ENCODE assay signal across 1 cellular context in the genomic region with DNA sequence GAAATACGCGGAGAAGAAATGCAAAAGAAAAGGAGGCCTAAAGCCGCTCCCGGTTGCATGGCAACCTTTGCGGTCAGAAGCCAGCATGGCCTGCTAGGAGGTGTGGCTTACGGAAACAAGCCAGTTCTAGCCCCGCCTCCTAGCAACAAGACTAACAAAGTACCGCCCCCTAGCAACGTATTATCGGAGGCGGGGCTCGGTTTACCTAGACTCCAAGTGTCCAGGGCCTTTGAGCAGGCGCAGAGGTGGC.
TF ChIP-seq lines count a peak whose summit lies in the region.

No MANE protein-coding gene starts in this region.

TF ChIP-seq in HepG2, 621 proteins besides CTCF, POLR2A, EP300 and RAD21:
- no peak for TF ChIP-seq MED13 (CRISPR knock-in tag; IDR thresholded peaks at IDR 0.05)
- TF ChIP-seq U2AF2 (IDR thresholded peaks at IDR 0.05; ENCODE audit: low read depth, low read length): no peak
- TF ChIP-seq HNF4A (CRISPR knock-in tag; IDR thresholded peaks at IDR 0.05): no peak
- TF ChIP-seq, protein P1, sequence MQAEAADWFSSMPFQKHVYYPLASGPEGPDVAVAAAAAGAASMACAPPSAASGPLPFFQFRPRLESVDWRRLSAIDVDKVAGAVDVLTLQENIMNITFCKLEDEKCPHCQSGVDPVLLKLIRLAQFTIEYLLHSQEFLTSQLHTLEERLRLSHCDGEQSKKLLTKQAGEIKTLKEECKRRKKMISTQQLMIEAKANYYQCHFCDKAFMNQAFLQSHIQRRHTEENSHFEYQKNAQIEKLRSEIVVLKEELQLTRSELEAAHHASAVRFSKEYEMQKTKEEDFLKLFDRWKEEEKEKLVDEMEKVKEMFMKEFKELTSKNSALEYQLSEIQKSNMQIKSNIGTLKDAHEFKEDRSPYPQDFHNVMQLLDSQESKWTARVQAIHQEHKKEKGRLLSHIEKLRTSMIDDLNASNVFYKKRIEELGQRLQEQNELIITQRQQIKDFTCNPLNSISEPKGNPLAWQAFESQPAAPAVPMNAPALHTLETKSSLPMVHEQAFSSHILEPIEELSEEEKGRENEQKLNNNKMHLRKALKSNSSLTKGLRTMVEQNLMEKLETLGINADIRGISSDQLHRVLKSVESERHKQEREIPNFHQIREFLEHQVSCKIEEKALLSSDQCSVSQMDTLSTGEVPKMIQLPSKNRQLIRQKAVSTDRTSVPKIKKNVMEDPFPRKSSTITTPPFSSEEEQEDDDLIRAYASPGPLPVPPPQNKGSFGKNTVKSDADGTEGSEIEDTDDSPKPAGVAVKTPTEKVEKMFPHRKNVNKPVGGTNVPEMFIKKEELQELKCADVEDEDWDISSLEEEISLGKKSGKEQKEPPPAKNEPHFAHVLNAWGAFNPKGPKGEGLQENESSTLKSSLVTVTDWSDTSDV (CRISPR knock-in tag; IDR thresholded peaks at IDR 0.05): no peak
- TF ChIP-seq RFX1 (IDR thresholded peaks at IDR 0.05): peak; percentile 100
- TF ChIP-seq KDM3A (CRISPR knock-in tag; IDR thresholded peaks at IDR 0.05; ENCODE audit: low read depth): no peak
- no peak for TF ChIP-seq SALL1 (CRISPR knock-in tag; IDR thresholded peaks at IDR 0.05)
- peak; percentile 11; the same call in 1 of the 2 replicates for TF ChIP-seq SIN3A (IDR thresholded peaks at IDR 0.05; ENCODE audit: borderline replicate concordance, low read depth, low read length)
- TF ChIP-seq, protein P2, sequence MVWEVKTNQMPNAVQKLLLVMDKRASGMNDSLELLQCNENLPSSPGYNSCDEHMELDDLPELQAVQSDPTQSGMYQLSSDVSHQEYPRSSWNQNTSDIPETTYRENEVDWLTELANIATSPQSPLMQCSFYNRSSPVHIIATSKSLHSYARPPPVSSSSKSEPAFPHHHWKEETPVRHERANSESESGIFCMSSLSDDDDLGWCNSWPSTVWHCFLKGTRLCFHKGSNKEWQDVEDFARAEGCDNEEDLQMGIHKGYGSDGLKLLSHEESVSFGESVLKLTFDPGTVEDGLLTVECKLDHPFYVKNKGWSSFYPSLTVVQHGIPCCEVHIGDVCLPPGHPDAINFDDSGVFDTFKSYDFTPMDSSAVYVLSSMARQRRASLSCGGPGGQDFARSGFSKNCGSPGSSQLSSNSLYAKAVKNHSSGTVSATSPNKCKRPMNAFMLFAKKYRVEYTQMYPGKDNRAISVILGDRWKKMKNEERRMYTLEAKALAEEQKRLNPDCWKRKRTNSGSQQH (CRISPR knock-in tag; IDR thresholded peaks at IDR 0.05; ENCODE audit: low read depth): no peak
- peak; percentile 96 for TF ChIP-seq FOXK2 (IDR thresholded peaks at IDR 0.05)
- no peak for TF ChIP-seq PITX1 (CRISPR knock-in tag; IDR thresholded peaks at IDR 0.05)
- TF ChIP-seq, protein P3, sequence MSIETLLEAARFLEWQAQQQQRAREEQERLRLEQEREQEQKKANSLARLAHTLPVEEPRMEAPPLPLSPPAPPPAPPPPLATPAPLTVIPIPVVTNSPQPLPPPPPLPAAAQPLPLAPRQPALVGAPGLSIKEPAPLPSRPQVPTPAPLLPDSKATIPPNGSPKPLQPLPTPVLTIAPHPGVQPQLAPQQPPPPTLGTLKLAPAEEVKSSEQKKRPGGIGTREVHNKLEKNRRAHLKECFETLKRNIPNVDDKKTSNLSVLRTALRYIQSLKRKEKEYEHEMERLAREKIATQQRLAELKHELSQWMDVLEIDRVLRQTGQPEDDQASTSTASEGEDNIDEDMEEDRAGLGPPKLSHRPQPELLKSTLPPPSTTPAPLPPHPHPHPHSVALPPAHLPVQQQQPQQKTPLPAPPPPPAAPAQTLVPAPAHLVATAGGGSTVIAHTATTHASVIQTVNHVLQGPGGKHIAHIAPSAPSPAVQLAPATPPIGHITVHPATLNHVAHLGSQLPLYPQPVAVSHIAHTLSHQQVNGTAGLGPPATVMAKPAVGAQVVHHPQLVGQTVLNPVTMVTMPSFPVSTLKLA (IDR thresholded peaks at IDR 0.05): peak; percentile 88
- TF ChIP-seq, protein P4, sequence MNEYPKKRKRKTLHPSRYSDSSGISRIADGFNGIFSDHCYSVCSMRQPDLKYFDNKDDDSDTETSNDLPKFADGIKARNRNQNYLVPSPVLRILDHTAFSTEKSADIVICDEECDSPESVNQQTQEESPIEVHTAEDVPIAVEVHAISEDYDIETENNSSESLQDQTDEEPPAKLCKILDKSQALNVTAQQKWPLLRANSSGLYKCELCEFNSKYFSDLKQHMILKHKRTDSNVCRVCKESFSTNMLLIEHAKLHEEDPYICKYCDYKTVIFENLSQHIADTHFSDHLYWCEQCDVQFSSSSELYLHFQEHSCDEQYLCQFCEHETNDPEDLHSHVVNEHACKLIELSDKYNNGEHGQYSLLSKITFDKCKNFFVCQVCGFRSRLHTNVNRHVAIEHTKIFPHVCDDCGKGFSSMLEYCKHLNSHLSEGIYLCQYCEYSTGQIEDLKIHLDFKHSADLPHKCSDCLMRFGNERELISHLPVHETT (CRISPR knock-in tag; conservative IDR thresholded peaks at IDR 0.05): no peak
- TF ChIP-seq ASH2L (IDR thresholded peaks at IDR 0.05; ENCODE audit: insufficient read length, low read depth, low read length): no peak
- no peak for TF ChIP-seq ZNF773 (CRISPR knock-in tag; IDR thresholded peaks at IDR 0.05; ENCODE audit: borderline replicate concordance)
- no peak for TF ChIP-seq TARDBP (CRISPR knock-in tag; IDR thresholded peaks at IDR 0.05)
- peak; percentile 92 for TF ChIP-seq RBM22 (optimal IDR thresholded peaks at IDR 0.05; ENCODE audit: low read length)
- TF ChIP-seq ZNF780A (CRISPR knock-in tag; IDR thresholded peaks at IDR 0.05): no peak
- TF ChIP-seq, protein P5, sequence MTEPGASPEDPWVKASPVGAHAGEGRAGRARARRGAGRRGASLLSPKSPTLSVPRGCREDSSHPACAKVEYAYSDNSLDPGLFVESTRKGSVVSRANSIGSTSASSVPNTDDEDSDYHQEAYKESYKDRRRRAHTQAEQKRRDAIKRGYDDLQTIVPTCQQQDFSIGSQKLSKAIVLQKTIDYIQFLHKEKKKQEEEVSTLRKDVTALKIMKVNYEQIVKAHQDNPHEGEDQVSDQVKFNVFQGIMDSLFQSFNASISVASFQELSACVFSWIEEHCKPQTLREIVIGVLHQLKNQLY (CRISPR knock-in tag; IDR thresholded peaks at IDR 0.05): 0 out of 2 replicates have a peak, but pooled peaks have one; percentile 7
- no peak for TF ChIP-seq TEAD2 (CRISPR knock-in tag; IDR thresholded peaks at IDR 0.05)
- TF ChIP-seq FOXP1 (IDR thresholded peaks at IDR 0.05): no peak
- TF ChIP-seq FOXP1 (CRISPR knock-in tag; IDR thresholded peaks at IDR 0.05): no peak
- no peak for TF ChIP-seq FOXJ3 (CRISPR knock-in tag; IDR thresholded peaks at IDR 0.05; ENCODE audit: borderline replicate concordance)
- no peak for TF ChIP-seq CREM (IDR thresholded peaks at IDR 0.05)
- TF ChIP-seq CREM (CRISPR knock-in tag; IDR thresholded peaks at IDR 0.05): no peak
- peak; percentile 39; the same call in 1 of the 2 replicates for TF ChIP-seq SP5 (CRISPR knock-in tag; IDR thresholded peaks at IDR 0.05; ENCODE audit: borderline replicate concordance, low read depth)
- no peak for TF ChIP-seq KLF12 (CRISPR knock-in tag; IDR thresholded peaks at IDR 0.05; ENCODE audit: borderline replicate concordance)
- no peak for TF ChIP-seq LCORL (IDR thresholded peaks at IDR 0.05)
- no peak for TF ChIP-seq LCORL (CRISPR knock-in tag; IDR thresholded peaks at IDR 0.05)
- TF ChIP-seq, protein P6, sequence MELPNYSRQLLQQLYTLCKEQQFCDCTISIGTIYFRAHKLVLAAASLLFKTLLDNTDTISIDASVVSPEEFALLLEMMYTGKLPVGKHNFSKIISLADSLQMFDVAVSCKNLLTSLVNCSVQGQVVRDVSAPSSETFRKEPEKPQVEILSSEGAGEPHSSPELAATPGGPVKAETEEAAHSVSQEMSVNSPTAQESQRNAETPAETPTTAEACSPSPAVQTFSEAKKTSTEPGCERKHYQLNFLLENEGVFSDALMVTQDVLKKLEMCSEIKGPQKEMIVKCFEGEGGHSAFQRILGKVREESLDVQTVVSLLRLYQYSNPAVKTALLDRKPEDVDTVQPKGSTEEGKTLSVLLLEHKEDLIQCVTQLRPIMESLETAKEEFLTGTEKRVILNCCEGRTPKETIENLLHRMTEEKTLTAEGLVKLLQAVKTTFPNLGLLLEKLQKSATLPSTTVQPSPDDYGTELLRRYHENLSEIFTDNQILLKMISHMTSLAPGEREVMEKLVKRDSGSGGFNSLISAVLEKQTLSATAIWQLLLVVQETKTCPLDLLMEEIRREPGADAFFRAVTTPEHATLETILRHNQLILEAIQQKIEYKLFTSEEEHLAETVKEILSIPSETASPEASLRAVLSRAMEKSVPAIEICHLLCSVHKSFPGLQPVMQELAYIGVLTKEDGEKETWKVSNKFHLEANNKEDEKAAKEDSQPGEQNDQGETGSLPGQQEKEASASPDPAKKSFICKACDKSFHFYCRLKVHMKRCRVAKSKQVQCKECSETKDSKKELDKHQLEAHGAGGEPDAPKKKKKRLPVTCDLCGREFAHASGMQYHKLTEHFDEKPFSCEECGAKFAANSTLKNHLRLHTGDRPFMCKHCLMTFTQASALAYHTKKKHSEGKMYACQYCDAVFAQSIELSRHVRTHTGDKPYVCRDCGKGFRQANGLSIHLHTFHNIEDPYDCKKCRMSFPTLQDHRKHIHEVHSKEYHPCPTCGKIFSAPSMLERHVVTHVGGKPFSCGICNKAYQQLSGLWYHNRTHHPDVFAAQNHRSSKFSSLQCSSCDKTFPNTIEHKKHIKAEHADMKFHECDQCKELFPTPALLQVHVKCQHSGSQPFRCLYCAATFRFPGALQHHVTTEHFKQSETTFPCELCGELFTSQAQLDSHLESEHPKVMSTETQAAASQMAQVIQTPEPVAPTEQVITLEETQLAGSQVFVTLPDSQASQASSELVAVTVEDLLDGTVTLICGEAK (IDR thresholded peaks at IDR 0.05): no peak
- TF ChIP-seq, protein P6 (CRISPR knock-in tag; IDR thresholded peaks at IDR 0.05): no peak
- no peak for TF ChIP-seq FOXA1 (IDR thresholded peaks at IDR 0.05)
- TF ChIP-seq FOXA1 (CRISPR knock-in tag; IDR thresholded peaks at IDR 0.05): peak; percentile 50; the same call in 1 of the 2 replicates
- no peak for TF ChIP-seq ZNF121 (CRISPR knock-in tag; IDR thresholded peaks at IDR 0.05)
- peak; percentile 95; the same call in 2 of the 3 replicates for TF ChIP-seq MXI1 (IDR thresholded peaks at IDR 0.05; ENCODE audit: borderline replicate concordance, low read depth, low read length)
- TF ChIP-seq TSC22D2 (CRISPR knock-in tag; IDR thresholded peaks at IDR 0.05; ENCODE audit: borderline replicate concordance): no peak
- TF ChIP-seq TGIF2 (CRISPR knock-in tag; IDR thresholded peaks at IDR 0.05): 0 out of 2 replicates have a peak, but pooled peaks have one; percentile 57
- TF ChIP-seq, protein P7, sequence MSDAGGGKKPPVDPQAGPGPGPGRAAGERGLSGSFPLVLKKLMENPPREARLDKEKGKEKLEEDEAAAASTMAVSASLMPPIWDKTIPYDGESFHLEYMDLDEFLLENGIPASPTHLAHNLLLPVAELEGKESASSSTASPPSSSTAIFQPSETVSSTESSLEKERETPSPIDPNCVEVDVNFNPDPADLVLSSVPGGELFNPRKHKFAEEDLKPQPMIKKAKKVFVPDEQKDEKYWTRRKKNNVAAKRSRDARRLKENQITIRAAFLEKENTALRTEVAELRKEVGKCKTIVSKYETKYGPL (CRISPR knock-in tag; IDR thresholded peaks at IDR 0.05): no peak
- peak; percentile 71 for TF ChIP-seq YY1 (IDR thresholded peaks at IDR 0.05; ENCODE audit: insufficient read depth, insufficient replicate concordance, low read depth, low read length)
- TF ChIP-seq RFX3 (CRISPR knock-in tag; IDR thresholded peaks at IDR 0.05): peak; percentile 95
- TF ChIP-seq SAP130 (CRISPR knock-in tag; IDR thresholded peaks at IDR 0.05; ENCODE audit: low read depth): peak; percentile 63
- TF ChIP-seq ELF3 (CRISPR knock-in tag; IDR thresholded peaks at IDR 0.05): no peak
- TF ChIP-seq, protein P8, sequence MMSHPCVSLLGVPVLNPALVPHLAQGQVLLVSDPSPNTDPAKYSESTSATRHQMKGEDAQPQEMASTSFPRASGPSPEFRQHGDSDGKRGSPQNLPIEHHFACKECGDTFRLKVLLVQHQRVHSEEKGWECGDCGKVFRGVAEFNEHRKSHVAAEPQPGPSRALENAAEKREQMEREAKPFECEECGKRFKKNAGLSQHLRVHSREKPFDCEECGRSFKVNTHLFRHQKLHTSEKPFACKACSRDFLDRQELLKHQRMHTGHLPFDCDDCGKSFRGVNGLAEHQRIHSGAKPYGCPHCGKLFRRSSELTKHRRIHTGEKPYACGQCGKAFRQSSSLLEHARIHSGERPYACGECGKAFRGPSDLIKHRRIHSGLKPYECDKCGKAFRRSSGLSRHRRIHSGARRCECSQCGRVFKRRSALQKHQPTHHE (CRISPR knock-in tag; IDR thresholded peaks at IDR 0.05; ENCODE audit: borderline replicate concordance): no peak
- no peak for TF ChIP-seq FOSL2 (CRISPR knock-in tag; IDR thresholded peaks at IDR 0.05)
- no peak for TF ChIP-seq CCAR2 (optimal IDR thresholded peaks at IDR 0.05; ENCODE audit: low read depth, low read length)
- no peak for TF ChIP-seq FOXO1 (CRISPR knock-in tag; IDR thresholded peaks at IDR 0.05)
